In the genomic region with DNA sequence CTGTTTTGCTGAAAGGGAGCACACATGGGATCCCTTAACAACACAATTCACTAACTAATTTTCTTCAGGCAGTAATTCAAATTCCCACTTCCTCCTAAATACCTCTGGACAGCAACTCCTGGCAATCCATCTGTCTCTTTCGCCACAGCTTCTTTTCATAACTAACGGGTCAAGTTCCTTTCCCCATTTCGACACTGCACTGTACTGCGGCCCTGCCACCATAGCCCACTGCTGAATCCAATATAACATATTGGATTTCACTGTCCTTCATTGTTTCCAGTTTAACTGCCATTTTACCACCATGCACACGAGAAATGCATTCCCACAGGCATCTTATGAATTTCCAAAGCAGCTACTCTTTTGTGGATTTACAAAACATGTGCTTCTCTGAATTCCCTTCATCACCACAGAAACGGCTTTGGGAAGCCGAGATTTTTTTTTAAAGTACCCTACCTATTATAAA, we compare ENCODE assay signal across 8 cellular contexts. TPM values are rescaled to one million over a fixed set of nuclear protein-coding genes. Genes with fewer than 3 reads are reported as not detected.
DNase-seq lines count a peak whose midpoint lies in the region; ATAC-seq and TF ChIP-seq lines count a peak whose summit lies in the region.

No MANE protein-coding gene starts in this region.

- TF ChIP-seq EP300 in esophagus muscularis mucosa (IDR thresholded peaks at IDR 0.05), result no peak

- H3K4me1 Mint-ChIP-seq in HFFc6 (ENCODE audit: low read depth), result peaks cover 36% of the 10 kb centered on the region
- H3K4me1 Mint-ChIP-seq in neural progenitor cell, result peaks cover 25% of the 10 kb centered on the region

- H3K9me3 Mint-ChIP-seq in HFFc6, result peaks cover 3% of the 10 kb centered on the region
- H3K9me3 Mint-ChIP-seq in neural progenitor cell, result peaks cover 2% of the 10 kb centered on the region

- no peaks in the 10 kb centered on the region for H3K27me3 ChIP-seq in PC-9 (ENCODE audit: insufficient read depth, low read depth)
- no peaks in the 10 kb centered on the region for H3K27me3 ChIP-seq in esophagus muscularis mucosa
- peaks cover 10% of the 10 kb centered on the region for H3K27me3 ChIP-seq in neural progenitor cell

- H3K36me3 ChIP-seq in PC-9 (ENCODE audit: low read depth), result no peaks in the 10 kb centered on the region
- no peaks in the 10 kb centered on the region for H3K36me3 ChIP-seq in esophagus muscularis mucosa
- H3K36me3 ChIP-seq in neural progenitor cell, result no peaks in the 10 kb centered on the region

- H4K20me1 ChIP-seq in PC-9 (ENCODE audit: insufficient read depth), result peaks cover 31% of the 10 kb centered on the region
- peaks cover 30% of the 10 kb centered on the region for H4K20me1 ChIP-seq in neural progenitor cell (ENCODE audit: low read depth)

- CTCF ChIA-PET in PC-9 (lab: Charles Lee), result interaction anchor here (1.7 to 1.8 kb wide), 2 partner anchors 141 to 143 kb away, joined by 5 to 6 read pairs; no protein-coding TSS in a partner anchor
- CTCF ChIA-PET in RWPE1 (lab: Yijun Ruan, JAX), result interaction anchor here (0.9 to 1.0 kb wide), 2 partner anchors 195 to 228 kb away, joined by 3 read pairs; no protein-coding TSS in a partner anchor

- H2AFZ ChIP-seq in PC-9 (peak overlapping the region; percentile 98), neural progenitor cell (replicated peaks) (no peak overlapping the region)

- H3K9ac ChIP-seq in neural progenitor cell, result no peak overlapping the region

- no peak overlapping the region for H3K27ac Mint-ChIP-seq in HFFc6
- no peak overlapping the region for H3K27ac Mint-ChIP-seq in neural progenitor cell

- POLR2A ChIA-PET in PC-9 (lab: Charles Lee; ENCODE audit: unreplicated experiment), result interaction anchor here (0.5 to 0.7 kb wide), 6 partner anchors 32 to 867 kb away, joined by 3 to 9 read pairs (median 3); a partner anchor contains a TSS
- POLR2A ChIA-PET in RWPE1 (lab: Yijun Ruan, JAX; ENCODE audit: low non-redundant PET), result no interaction called here

- H3K9me3 ChIP-seq in PC-9 (ENCODE audit: insufficient read depth, low read depth) (0 out of 2 replicates have a peak, but pooled peaks cover under 1% of the 10 kb centered on the region), esophagus muscularis mucosa (no peaks in the 10 kb centered on the region), neural progenitor cell (ENCODE audit: low read depth) (no peaks in the 10 kb centered on the region)

- H3K4me2 ChIP-seq in PC-9 (peak overlapping the region; percentile 97), neural progenitor cell (peak overlapping the region; percentile 90)

- peaks cover 19% of the 10 kb centered on the region for H3K4me1 ChIP-seq in PC-9 (replicated peaks; ENCODE audit: insufficient read depth)
- H3K4me1 ChIP-seq in esophagus muscularis mucosa, result peaks cover 51 to 66% (median 59%) of the 10 kb centered on the region in 4 donors
- H3K4me1 ChIP-seq in neural progenitor cell, result peaks cover 24% of the 10 kb centered on the region

- DNase-seq in AG09319 (ENCODE audit: extremely low read depth, low read depth), result peak; percentile 86
- DNase-seq in HFFc6, result peak; percentile 43
- peak; percentile 16 to 75 for DNase-seq in PC-9
- DNase-seq in esophagus muscularis mucosa (ENCODE audit: extremely low spot score), result no peak
- no peak for DNase-seq in neural progenitor cell (ENCODE audit: low spot score)
- DNase-seq in RWPE1 (ENCODE audit: low spot score), result no peak

- H3F3A ChIP-seq in PC-9 (ENCODE audit: insufficient read depth, low read depth) (peaks cover 16% of the 10 kb centered on the region), neural progenitor cell (ENCODE audit: low read depth) (peaks cover 36% of the 10 kb centered on the region)

- H3K27ac ChIP-seq in PC-9, result peak overlapping the region; percentile 79
- H3K27ac ChIP-seq in esophagus muscularis mucosa (replicated peaks in 1 of 4), result peak overlapping the region; percentile 92 to 98 (median 96)
- no peak overlapping the region for H3K27ac ChIP-seq in neural progenitor cell
- no peak overlapping the region; the same call in 1 of the 2 replicates for H3K27ac ChIP-seq in RWPE1

- no peak for ATAC-seq in GM18520 (IDR thresholded peaks at IDR 0.05; ENCODE audit: unreplicated experiment)
- ATAC-seq in HG02678 (IDR thresholded peaks at IDR 0.05; ENCODE audit: unreplicated experiment), result no peak

- intact Hi-C loops in PC-9 (cut with micrococcal nuclease; ENCODE audit: unreplicated experiment), result loop anchor here (1.0 kb wide), 1 partner anchor 142 kb away; a partner anchor contains a TSS
- intact Hi-C loops in esophagus muscularis mucosa (cut with DNase I), result loop anchor here (5.0 kb wide), 1 partner anchor 194 kb away; no protein-coding TSS in a partner anchor

- under 1% methylated on average over 7 of the region's 7 CpGs for WGBS in esophagus muscularis mucosa

- TF ChIP-seq CTCF in AG09319 (IDR thresholded peaks at IDR 0.05; ENCODE audit: low read depth, low read length) (no peak), HFFc6 (IDR thresholded peaks at IDR 0.05) (no peak), PC-9 (conservative IDR thresholded peaks at IDR 0.05) (no peak), esophagus muscularis mucosa (IDR thresholded peaks at IDR 0.05) (no peak), neural progenitor cell (IDR thresholded peaks at IDR 0.05) (no peak), RWPE1 (conservative IDR thresholded peaks at IDR 0.05; ENCODE audit: low read depth) (no peak)

- no peak for TF ChIP-seq POLR2A in esophagus muscularis mucosa (IDR thresholded peaks at IDR 0.05; ENCODE audit: low read depth)

- no peaks in the 10 kb centered on the region for H3K9me2 ChIP-seq in PC-9 (ENCODE audit: insufficient read depth)

- H3K4me3 Mint-ChIP-seq in HFFc6, result no peak overlapping the region
- no peak overlapping the region for H3K4me3 Mint-ChIP-seq in neural progenitor cell

- H3K27me3 Mint-ChIP-seq in HFFc6 (ENCODE audit: insufficient read depth), result no peaks in the 10 kb centered on the region; the same call in 1 of the 2 replicates
- peaks cover 4% of the 10 kb centered on the region for H3K27me3 Mint-ChIP-seq in neural progenitor cell (ENCODE audit: insufficient read depth, low read depth)

- peak overlapping the region; percentile 99 for H3K4me3 ChIP-seq in PC-9
- peak overlapping the region; percentile 78 to 97 (median 93) for H3K4me3 ChIP-seq in esophagus muscularis mucosa
- peak overlapping the region; percentile 95 for H3K4me3 ChIP-seq in neural progenitor cell

- H3K79me2 ChIP-seq in PC-9 (ENCODE audit: low read depth) (peaks cover 65% of the 10 kb centered on the region), neural progenitor cell (ENCODE audit: low read depth) (peaks cover 62% of the 10 kb centered on the region)

- H3K36me3 Mint-ChIP-seq in HFFc6 (ENCODE audit: low read depth), result 0 out of 2 replicates have a peak, but pooled peaks cover 3% of the 10 kb centered on the region
- H3K36me3 Mint-ChIP-seq in neural progenitor cell, result peaks cover 3% of the 10 kb centered on the region

- TSS peak; percentile 48 for BruUV-seq in PC-9 (replicated peaks; lab: Mats Ljungman, UMichigan)

RNA-seq across cellular contexts. Expression of a gene that starts 1.4 kb away (rescaled TPM):
- 10 to 100 TPM; 11.3 to 18.9 (median 16.6) TPM for total RNA-seq in HFFc6 (2021; fragmentation: NEBNext Ultra II Directional; extraction: Animal tissue kit (Norgen Biotek cat#: 25700))
- total RNA-seq in PC-9 (2021), result 16.8 and 19.1 TPM in 2 replicates
- 10 to 100 TPM; 37.1 to 57.2 (median 47.4) TPM for total RNA-seq in esophagus muscularis mucosa
- 26.4 and 35.7 TPM in 2 replicates for total RNA-seq in neural progenitor cell (ENCODE audit: low replicate concordance)

RNA-seq across cellular contexts. Expression of a gene that starts 34.8 kb away (rescaled TPM):
- 1,000 to 10,000 TPM; 1,585 to 1,769 (median 1,649) TPM for total RNA-seq in HFFc6 (2021; fragmentation: NEBNext Ultra II Directional; extraction: Animal tissue kit (Norgen Biotek cat#: 25700))
- total RNA-seq in PC-9 (2021), result 1,786 and 2,008 TPM in 2 replicates
- 1,000 to 10,000 TPM in 3 of 4 donors, 100 to 1,000 TPM in 1; 823 to 3,592 (median 2,534) TPM for total RNA-seq in esophagus muscularis mucosa
- total RNA-seq in neural progenitor cell (ENCODE audit: low replicate concordance), result 4,003 and 4,850 TPM in 2 replicates

Comparison
In these comparisons a context has a peak if more than half of its experiments do, and no peak if none do; other contexts are left out.
1. DNase-seq: peak in AG09319 (single experiment), HFFc6 (single experiment) and PC-9 (2 of 2); none in esophagus muscularis mucosa (single experiment), neural progenitor cell (single experiment) and RWPE1 (single experiment).
2. H3K27ac ChIP-seq: peak in PC-9 (single experiment) and esophagus muscularis mucosa (4 of 4); none in neural progenitor cell (single experiment) and RWPE1 (single experiment).
3. Peak in every context shown above with its lines, with median percentiles within 50 percentile points of each other: H3K4me3 ChIP-seq.